12 cellular contexts compared by ENCODE assay signal in genomic region chr2:144507441-144508161, GRCh38. TPM values are rescaled to one million over a fixed set of nuclear protein-coding genes. Genes with fewer than 3 reads are reported as not detected.
DNase-seq lines count a peak whose midpoint lies in the region; ATAC-seq, FAIRE-seq and TF ChIP-seq lines count a peak whose summit lies in the region.
"Had no signal": no experiment of that assay in that cellular context is flagged by ENCODE, and none has a peak within 500 bp of the region (broad histone marks: within the 10 kb centered on the region; RNA-seq: fewer than 3 reads in every experiment).

No MANE protein-coding gene starts in this region.

- no peak overlapping the region for H2BK20ac ChIP-seq in H9 (ENCODE audit: low read depth, low read length, poor library complexity, severe bottlenecking)

- H3K23ac ChIP-seq in H9 (ENCODE audit: insufficient read length, low read depth, low read length): no peak overlapping the region

- H3K79me1 ChIP-seq in H9 (ENCODE audit: insufficient read depth, low read depth, low read length, poor library complexity, severe bottlenecking): no peaks in the 10 kb centered on the region

- peak overlapping the region; percentile 94 to 100 (median 99); a peak in 20 of 22 replicates for H3K27ac ChIP-seq in BLaER1 treated with 17β-estradiol and CSF1 and Interleukin-3, amounts not matched to agents 10 nM and 100 nM
- H3K27ac ChIP-seq in fibroblast of lung (ENCODE audit: insufficient read depth, low read length) (peak overlapping the region; percentile 96), prostate gland (peak overlapping the region; percentile 4), H9 (ENCODE audit: insufficient read length, low read depth, low read length) (no peak overlapping the region)
- H3K27ac ChIP-seq: epithelial cell of prostate had no signal

- WGBS in prostate gland: 44% methylated on average over 5 of the region's 5 CpGs
- no CpG with 5 or more reads among the region's 5 CpGs for WGBS in H9 (ENCODE audit: extremely low coverage, insufficient read length, low lambda C conversion rate)

- no peak for TF ChIP-seq POLR2A in prostate gland (IDR thresholded peaks at IDR 0.05)

- no peaks in the 10 kb centered on the region for H3K36me3 Mint-ChIP-seq in H9 (ENCODE audit: insufficient read depth in 1 of 3, low read depth in 3 of 3)
- H3K36me3 Mint-ChIP-seq: naive thymus-derived CD8-positive, alpha-beta T cell had no signal

- H3K4me3 Mint-ChIP-seq in H9: no peak overlapping the region

- H3K36me3 ChIP-seq in BLaER1 treated with 17β-estradiol and CSF1 and Interleukin-3, amounts not matched to agents 10 nM and 100 nM: peaks cover 96 to 100% (median 99%) of the 10 kb centered on the region in 11 experiments
- H3K36me3 ChIP-seq in fibroblast of lung (ENCODE audit: control insufficient read depth, insufficient read depth, low read length) (no peaks in the 10 kb centered on the region), prostate gland (no peaks in the 10 kb centered on the region)

- H3K9ac ChIP-seq in BLaER1 treated with 17β-estradiol and CSF1 and Interleukin-3, amounts not matched to agents 10 nM and 100 nM: peak overlapping the region; percentile 96 to 100 (median 99); a peak in 21 of 22 replicates
- peak overlapping the region; percentile 53 for H3K9ac ChIP-seq in fibroblast of lung (ENCODE audit: insufficient read depth, low read length)
- H3K9ac ChIP-seq in H9 (ENCODE audit: extremely low read depth, insufficient read length, low read length): no peak overlapping the region

- no peak overlapping the region for H3K27ac Mint-ChIP-seq in H9

- H3K4me2 ChIP-seq in BLaER1 treated with 17β-estradiol and CSF1 and Interleukin-3, amounts not matched to agents 10 nM and 100 nM: peak overlapping the region; percentile 87 to 100 (median 95)
- H3K4me2 ChIP-seq in fibroblast of lung (ENCODE audit: extremely low read depth, insufficient read depth, low read length) (peak overlapping the region; percentile 98), H9 (ENCODE audit: insufficient read depth, insufficient read length, low read length) (no peak overlapping the region)

- H3K23me2 ChIP-seq in H9 (ENCODE audit: insufficient read length, low read depth, low read length, poor library complexity, severe bottlenecking): peaks cover 2% of the 10 kb centered on the region

- no peak overlapping the region for H4K91ac ChIP-seq in H9 (ENCODE audit: insufficient read length, low read depth, low read length)

- FAIRE-seq in urothelium cell line (lab: Jason Lieb, UNC): no peak

- H3K9me3 ChIP-seq in BLaER1 treated with 17β-estradiol and CSF1 and Interleukin-3, amounts not matched to agents 10 nM and 100 nM (replicated peaks in 1 of 11): no peaks in the 10 kb centered on the region
- H3K9me3 ChIP-seq in fibroblast of lung (ENCODE audit: control insufficient read depth, insufficient read depth, low read depth, low read length): no peaks in the 10 kb centered on the region
- H3K9me3 ChIP-seq in prostate gland: no peaks in the 10 kb centered on the region
- no peaks in the 10 kb centered on the region for H3K9me3 ChIP-seq in H9 (ENCODE audit: control insufficient read depth, low read depth, low read length)

- H3K14ac ChIP-seq in H9 (ENCODE audit: insufficient read depth, low read length): no peak overlapping the region

- H4K8ac ChIP-seq in H9 (replicated peaks; ENCODE audit: insufficient read length, low read depth, low read length): no peak overlapping the region

- peaks cover 82 to 100% (median 93%) of the 10 kb centered on the region in 10 experiments for H3K4me1 ChIP-seq in BLaER1 treated with 17β-estradiol and CSF1 and Interleukin-3, amounts not matched to agents 10 nM and 100 nM
- H3K4me1 ChIP-seq in fibroblast of lung (ENCODE audit: control insufficient read depth, extremely low read depth, insufficient read depth, low read length) (peaks cover 21% of the 10 kb centered on the region), prostate gland (replicated peaks) (no peaks in the 10 kb centered on the region), H9 (ENCODE audit: insufficient read depth, low read length) (peaks cover 11% of the 10 kb centered on the region)

- H2AFZ ChIP-seq in fibroblast of lung (ENCODE audit: low read length) (no peak overlapping the region), H9 (ENCODE audit: low read length) (no peak overlapping the region)

- intact Hi-C loops in prostate gland (cut with DNase I): no loop called here

- peaks cover 77 to 85% of the 10 kb centered on the region in 2 experiments for H3K4me1 Mint-ChIP-seq in H9

- DNase-seq in OCI-M1 (lab: John Stamatoyannopoulos, UW): peak; percentile 77
- peak in 1 of 2 donors; percentile 46 for DNase-seq in fibroblast of lung (ENCODE audit: low read depth in 2 of 2)
- DNase-seq in prostate gland (ENCODE audit: low spot score): no peak
- no peak for DNase-seq in H9
- no peak for DNase-seq in urothelium cell line (ENCODE audit: low spot score)
- DNase-seq: activated T-cell treated with anti-CD3 and anti-CD28 coated beads, Interleukin-2, amount 50 U/mL, for 1 hour; Kasumi-1 had no signal

- H3K4me3 ChIP-seq in BLaER1 treated with 17β-estradiol and CSF1 and Interleukin-3, amounts not matched to agents 10 nM and 100 nM: peak overlapping the region; percentile 71 to 95 (median 85); a peak in 13 of 20 replicates
- H3K4me3 ChIP-seq in fibroblast of lung (replicated peaks in 1 of 4; ENCODE audit: control extremely low read depth in 1 of 4, insufficient read depth in 1 of 4, low read depth in 3 of 4, low read length in 4 of 4) (peak overlapping the region; percentile 34 to 79 (median 46)), prostate gland (no peak overlapping the region)

- peaks cover 100% of the 10 kb centered on the region in 11 experiments for H4K20me1 ChIP-seq in BLaER1 treated with 17β-estradiol and CSF1 and Interleukin-3, amounts not matched to agents 10 nM and 100 nM
- H4K20me1 ChIP-seq in fibroblast of lung (ENCODE audit: control insufficient read depth, extremely low read depth, insufficient read depth, low read length) (no peaks in the 10 kb centered on the region), H9 (ENCODE audit: control insufficient read depth, insufficient read depth, insufficient read length) (no peaks in the 10 kb centered on the region)

- no peak overlapping the region for H2BK12ac ChIP-seq in H9 (ENCODE audit: insufficient read length, low read depth, low read length)

- no peak for ATAC-seq in GM18858 (IDR thresholded peaks at IDR 0.05; ENCODE audit: unreplicated experiment)
- ATAC-seq in GM19324 (IDR thresholded peaks at IDR 0.05; ENCODE audit: low FRiP score, unreplicated experiment): no peak
- ATAC-seq: naive thymus-derived CD8-positive, alpha-beta T cell had no signal

- no peak overlapping the region for H3T11ph ChIP-seq in H9 (ENCODE audit: low read length)

- H3K18ac ChIP-seq in H9 (ENCODE audit: insufficient read length, low read depth, low read length): no peak overlapping the region

- H3K56ac ChIP-seq in H9 (ENCODE audit: insufficient read length, low read depth, low read length): no peak overlapping the region

- H4K5ac ChIP-seq in H9 (ENCODE audit: insufficient read length, low read depth, low read length): no peak overlapping the region

- H3K27me3 Mint-ChIP-seq in H9 (ENCODE audit: low read depth): peaks cover 62% of the 10 kb centered on the region

- H3K4ac ChIP-seq in H9 (ENCODE audit: low read depth, low read length): no peak overlapping the region

- no peak for TF ChIP-seq CTCF in fibroblast of lung (conservative IDR thresholded peaks at IDR 0.05 in 1 of 2, IDR thresholded peaks at IDR 0.05 in 1 of 2; ENCODE audit: low read depth in 1 of 2, low read length in 2 of 2)
- TF ChIP-seq CTCF in prostate gland (IDR thresholded peaks at IDR 0.05): no peak
- no peak for TF ChIP-seq CTCF in H9 (conservative IDR thresholded peaks at IDR 0.05)

- H3K27me3 ChIP-seq in BLaER1 treated with 17β-estradiol and CSF1 and Interleukin-3, amounts not matched to agents 10 nM and 100 nM: no peaks in the 10 kb centered on the region
- no peaks in the 10 kb centered on the region for H3K27me3 ChIP-seq in fibroblast of lung (ENCODE audit: control insufficient read depth, insufficient read depth, low read length)
- H3K27me3 ChIP-seq in prostate gland (replicated peaks; ENCODE audit: insufficient read depth): peaks cover 2% of the 10 kb centered on the region
- H3K27me3 ChIP-seq in H9 (ENCODE audit: insufficient read depth, low read length): peaks cover 16% of the 10 kb centered on the region; the same call in 1 of the 2 replicates

- H2BK5ac ChIP-seq in H9 (ENCODE audit: insufficient read length, low read length): no peak overlapping the region

- H3K9me3 Mint-ChIP-seq in H9: peaks cover 0 to 3% of the 10 kb centered on the region in 2 experiments; a peak in 2 of 5 replicates
- H3K9me3 Mint-ChIP-seq: naive thymus-derived CD8-positive, alpha-beta T cell had no signal

- H2BK15ac ChIP-seq in H9 (ENCODE audit: low read depth, low read length): no peak overlapping the region

- no peak overlapping the region for H2AK5ac ChIP-seq in H9 (ENCODE audit: insufficient read length, low read length)

- H3K79me2 ChIP-seq in fibroblast of lung (ENCODE audit: control insufficient read depth, insufficient read depth, low read length) (peaks cover 100% of the 10 kb centered on the region), H9 (ENCODE audit: insufficient read depth, low read length) (no peaks in the 10 kb centered on the region)

- H2BK120ac ChIP-seq in H9 (ENCODE audit: low read depth, low read length, poor library complexity, severe bottlenecking): no peak overlapping the region

RNA-seq across cellular contexts. Expression of gene ZEB2, which starts 12.3 kb away (rescaled TPM):
- total RNA-seq in fibroblast of lung: 68.8 and 91.0 TPM in 2 replicates
- 62.7 and 130 TPM in 2 replicates for polyA plus RNA-seq in fibroblast of lung
- 35.8 and 75.9 TPM in 2 replicates for polyA plus RNA-seq in fibroblast of lung (2012)
- 89.0 and 128 TPM in 2 replicates for polyA minus RNA-seq in fibroblast of lung (ENCODE audit: low replicate concordance)
- 10 to 100 TPM; 13.1 to 80.4 TPM for total RNA-seq in prostate gland
- total RNA-seq in H9 (2021): 0.77 and 1.2 TPM in 2 replicates

Comparison
In these comparisons a context has a peak if more than half of its experiments do, and no peak if none do; other contexts are left out.
1. H3K4me3 ChIP-seq: peak in BLaER1 treated with 17β-estradiol and CSF1 and Interleukin-3, amounts not matched to agents 10 nM and 100 nM (10 of 10) and fibroblast of lung (4 of 4); none in prostate gland (0 of 2).